ENCODE assay signal across 21 cellular contexts in genomic region chr11:65280646-65281045, GRCh38. TPM values are rescaled to one million over a fixed set of nuclear protein-coding genes. Genes with fewer than 3 reads are reported as not detected.
DNase-seq lines count a peak whose midpoint lies in the region; ATAC-seq, FAIRE-seq and TF ChIP-seq lines count a peak whose summit lies in the region.
"Had no signal": no experiment of that assay in that cellular context is flagged by ENCODE, and none has a peak within 500 bp of the region (broad histone marks: within the 10 kb centered on the region; RNA-seq: fewer than 3 reads in every experiment).

No MANE protein-coding gene starts in this region.

- peaks cover 15% of the 10 kb centered on the region for H3K36me3 Mint-ChIP-seq in HFFc6 (ENCODE audit: low read depth)

- no peak for FAIRE-seq in kidney (lab: Jason Lieb, UNC)
- FAIRE-seq: endometrium, K562 had no signal

- H3K4me3 ChIP-seq in kidney (ENCODE audit: low read length in 2 of 2): no peak overlapping the region
- no peak overlapping the region for H3K4me3 ChIP-seq in spleen
- H3K4me3 ChIP-seq: K562, suprapubic skin had no signal

- WGBS in spleen, 5 donors: 81 to 95% (median 87%) methylated on average over 4 of the region's 4 CpGs

- no peaks in the 10 kb centered on the region for H3K9me3 Mint-ChIP-seq in HFFc6
- H3K9me3 Mint-ChIP-seq: activated CD4-positive, alpha-beta T cell treated with anti-CD3 and anti-CD28 coated beads, Interleukin-2, amount 10 ng/mL, durations not matched to agents 7 days and 5 days; nephron had no signal

- H3K27me3 ChIP-seq in spleen (replicated peaks in 1 of 7): no peaks in the 10 kb centered on the region
- H3K27me3 ChIP-seq: suprapubic skin had no signal

- H3K27ac ChIP-seq in angular gyrus (ENCODE audit: low read depth, low read length): peak overlapping the region; percentile 4
- no peak overlapping the region for H3K27ac ChIP-seq in kidney (ENCODE audit: low read depth in 2 of 2, low read length in 2 of 2)
- H3K27ac ChIP-seq in spleen: peak overlapping the region in 5 of 8 donors; percentile 22 to 75 (median 56)
- H3K27ac ChIP-seq: HL-60, suprapubic skin had no signal

- H3K9ac ChIP-seq in kidney (ENCODE audit: low read length in 2 of 2): no peak overlapping the region

- H3K4me1 ChIP-seq in kidney (ENCODE audit: control insufficient read depth in 1 of 2, insufficient read depth in 1 of 2, low read depth in 1 of 2, low read length in 2 of 2) (peaks cover under 1 to 7% of the 10 kb centered on the region in 2 donors), spleen (peaks cover 4 to 31% (median 20%) of the 10 kb centered on the region in 6 donors)
- H3K4me1 ChIP-seq: suprapubic skin had no signal

- peaks cover 57% of the 10 kb centered on the region for H3K4me1 Mint-ChIP-seq in HFFc6 (ENCODE audit: low read depth)

- H3K36me3 ChIP-seq in kidney (ENCODE audit: control insufficient read depth in 1 of 2, insufficient read depth in 2 of 2, low read length in 2 of 2) (peaks cover 0 to 7% of the 10 kb centered on the region in 2 donors), spleen (peaks cover 3 to 100% (median 59%) of the 10 kb centered on the region in 6 donors)

- peak overlapping the region; percentile 92 for H3K27ac Mint-ChIP-seq in HFFc6
- H3K27ac Mint-ChIP-seq: activated CD4-positive, alpha-beta T cell treated with anti-CD3 and anti-CD28 coated beads, Interleukin-2, amount 10 ng/mL, durations not matched to agents 7 days and 5 days had no signal

- no peak for TF ChIP-seq POLR2A in spleen (IDR thresholded peaks at IDR 0.05)

- intact Hi-C loops in kidney (cut with DNase I): no loop called here
- intact Hi-C loops in spleen (cut with DNase I; ENCODE audit: low total_unique reads): no loop called here

- no peaks in the 10 kb centered on the region for H3K27me3 Mint-ChIP-seq in HFFc6 (ENCODE audit: insufficient read depth)
- H3K27me3 Mint-ChIP-seq: activated CD4-positive, alpha-beta T cell treated with anti-CD3 and anti-CD28 coated beads, Interleukin-2, amount 10 ng/mL, durations not matched to agents 7 days and 5 days had no signal

- ATAC-seq in HG02840 (IDR thresholded peaks at IDR 0.05; ENCODE audit: low FRiP score, unreplicated experiment) (no peak), HG02973 (IDR thresholded peaks at IDR 0.05; ENCODE audit: unreplicated experiment) (no peak)
- ATAC-seq: K562 had no signal

- TF ChIP-seq CTCF in HFFc6 (IDR thresholded peaks at IDR 0.05): no peak
- TF ChIP-seq CTCF in kidney (IDR thresholded peaks at IDR 0.05; ENCODE audit: borderline replicate concordance, extremely low read depth, insufficient read depth): no peak
- no peak for TF ChIP-seq CTCF in spleen (IDR thresholded peaks at IDR 0.05 in 8 of 11, conservative IDR thresholded peaks at IDR 0.05 in 3 of 11)

- H3K9me3 ChIP-seq in kidney (ENCODE audit: control insufficient read depth in 1 of 2, low read length in 2 of 2) (no peaks in the 10 kb centered on the region), spleen (no peaks in the 10 kb centered on the region)
- H3K9me3 ChIP-seq: suprapubic skin had no signal

- DNase-seq in HFFc6 (no peak), kidney (peak; percentile 26), spleen (no peak), anterior cingulate cortex (lab: John Stamatoyannopoulos, UW) (no peak)
- DNase-seq: activated CD4-positive, alpha-beta T cell treated with anti-CD3 and anti-CD28 coated beads, Interleukin-2, amount 10 ng/mL, durations not matched to agents 7 days and 5 days; activated T-cell treated with anti-CD3 and anti-CD28 coated beads, Interleukin-2, amount 50 U/mL, for 48 hours; C1 segment of cervical spinal cord; DMS79 treated with DMSO at 0.1 percent for 48 hours; NCI-H1048; NCI-H2081 treated with DMSO at 0.1 percent for 48 hours; NCI-H526 treated with DMSO at 0.1 percent for 48 hours; retina; stimulated activated CD4-positive, alpha-beta T cell treated with anti-CD3 and anti-CD28 coated beads, Interleukin-2, amount 100 ng/mL, for 24 hours had no signal

- H3K4me3 Mint-ChIP-seq in HFFc6: no peak overlapping the region
- H3K4me3 Mint-ChIP-seq: activated CD4-positive, alpha-beta T cell treated with anti-CD3 and anti-CD28 coated beads, Interleukin-2, amount 10 ng/mL, durations not matched to agents 7 days and 5 days; nephron had no signal

RNA-seq across cellular contexts. Expression of gene POLA2, which starts 18.9 kb away (rescaled TPM):
- 10 to 100 TPM in 5 of 6 experiments, 1 to 10 TPM in 1; 8.6 to 18.3 (median 15.3) TPM for total RNA-seq in HFFc6 (2021; fragmentation: NEBNext Ultra II Directional; extraction: Animal tissue kit (Norgen Biotek cat#: 25700))
- total RNA-seq in kidney: 6.5 TPM
- 13.6 TPM for polyA plus RNA-seq in kidney (ENCODE audit: insufficient read depth, low read depth, low replicate concordance)
- total RNA-seq in spleen: 10 to 100 TPM; 10.6 to 25.9 (median 19.1) TPM
- polyA plus RNA-seq in spleen: 10 to 100 TPM in 2 of 3 donors, 1 to 10 TPM in 1; 9.0 to 12.2 (median 10.7) TPM

RNA-seq across cellular contexts. Expression of gene CDC42EP2, which starts 34.0 kb away (rescaled TPM):
- 10 to 100 TPM; 19.0 to 35.3 (median 22.6) TPM for total RNA-seq in HFFc6 (2021; fragmentation: NEBNext Ultra II Directional; extraction: Animal tissue kit (Norgen Biotek cat#: 25700))
- total RNA-seq in kidney (13.7 TPM), spleen (10 to 100 TPM; 14.5 to 48.0 (median 26.4) TPM)
- polyA plus RNA-seq in kidney (ENCODE audit: insufficient read depth, low read depth, low replicate concordance) (19.4 TPM), spleen (10 to 100 TPM in 1 of 3 donors, 1 to 10 TPM in 2; 4.2 to 13.4 (median 7.1) TPM)

RNA-seq across cellular contexts. Expression of gene DPF2, which starts 53.0 kb away (rescaled TPM):
- total RNA-seq in HFFc6 (2021; fragmentation: NEBNext Ultra II Directional; extraction: Animal tissue kit (Norgen Biotek cat#: 25700)): 10 to 100 TPM; 55.4 to 64.3 (median 61.7) TPM
- total RNA-seq in kidney (58.5 TPM), spleen (10 to 100 TPM; 35.7 to 67.0 (median 51.5) TPM)
- polyA plus RNA-seq in kidney (ENCODE audit: insufficient read depth, low read depth, low replicate concordance) (25.9 TPM), spleen (10 to 100 TPM; 20.5 to 27.2 (median 24.3) TPM)

Comparison
In these comparisons a context has a peak if more than half of its experiments do, and no peak if none do; other contexts are left out.
1. H3K27ac ChIP-seq: peak in angular gyrus (single experiment) and spleen (5 of 8); none in kidney (0 of 2).